9 cellular contexts compared by ENCODE assay signal in the genomic region with DNA sequence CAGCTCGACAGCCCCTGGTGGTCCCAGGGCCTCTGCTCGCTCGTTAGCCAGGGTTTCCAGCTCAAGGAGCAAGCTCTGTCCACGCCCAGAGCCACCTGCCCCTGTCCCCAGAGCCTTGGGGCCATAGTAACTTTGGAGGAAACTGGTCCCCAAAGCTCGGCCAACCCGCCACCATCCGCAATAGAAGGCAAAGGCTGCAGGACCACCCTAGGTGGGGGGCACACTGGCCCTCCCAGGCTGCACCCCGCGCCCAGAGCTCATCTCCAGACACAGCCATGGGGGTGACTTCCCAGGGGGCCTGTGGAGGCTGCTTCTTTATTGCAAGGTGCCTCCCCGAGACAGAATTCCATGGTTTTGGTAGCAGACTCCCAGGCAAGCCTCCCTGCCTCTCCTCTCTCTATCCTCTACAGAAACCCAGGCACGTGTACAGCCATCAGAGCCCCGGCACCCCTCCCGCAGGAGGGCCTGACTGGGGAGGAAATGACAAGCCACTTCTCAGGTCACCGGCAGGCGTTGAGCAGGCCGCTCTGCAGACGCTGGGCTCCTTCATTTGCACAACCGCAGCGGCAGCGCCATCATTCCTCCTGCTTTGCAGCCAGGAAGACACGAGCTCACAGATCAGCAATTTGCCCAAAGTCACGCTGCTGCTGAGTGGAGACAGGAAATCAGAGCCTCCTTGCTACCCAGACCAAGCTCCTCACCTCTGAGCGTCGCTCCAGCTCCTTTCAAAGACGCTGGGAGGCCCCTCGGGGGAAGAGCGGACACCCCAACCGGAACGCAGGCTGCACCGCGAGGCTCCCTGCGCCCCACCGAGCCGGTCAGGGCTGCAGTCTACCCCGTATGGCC.
DNase-seq lines count a peak whose midpoint lies in the region; ATAC-seq and TF ChIP-seq lines count a peak whose summit lies in the region.
"Had no signal": no experiment of that assay in that cellular context is flagged by ENCODE, and none has a peak within 500 bp of the region (broad histone marks: within the 10 kb centered on the region; RNA-seq: fewer than 3 reads in every experiment).

No MANE protein-coding gene starts in this region.

- peak; percentile 85 for ATAC-seq in activated CD8-positive, alpha-beta memory T cell treated with anti-CD3 and anti-CD28 coated beads, Interleukin-2, amount 10 ng/mL, durations not matched to agents 7 days and 5 days
- ATAC-seq in left colon (no peak), gastroesophageal sphincter (no peak)

- TF ChIP-seq POLR2A in testis (IDR thresholded peaks at IDR 0.05), result no peak
- no peak for TF ChIP-seq POLR2A in gastroesophageal sphincter (IDR thresholded peaks at IDR 0.05)
- no peak for TF ChIP-seq POLR2A in tibial nerve (IDR thresholded peaks at IDR 0.05)

- no peaks in the 10 kb centered on the region for H3K36me3 Mint-ChIP-seq in activated CD8-positive, alpha-beta memory T cell treated with anti-CD3 and anti-CD28 coated beads, Interleukin-2, amount 10 ng/mL, durations not matched to agents 7 days and 5 days
- H3K36me3 Mint-ChIP-seq in activated T-helper 2 cell treated with anti-CD3 and anti-CD28 coated beads, Interferon-gamma antibody, Interleukin-2, Interleukin-4, amounts not matched to agents 10 μg/mL and 5 μg/mL and 100 μg/mL, durations not matched to agents 14 hours and 24 hours and 36 hours (ENCODE audit: low read depth), result no peaks in the 10 kb centered on the region

- TF ChIP-seq CTCF in testis (IDR thresholded peaks at IDR 0.05), result no peak
- no peak for TF ChIP-seq CTCF in gastroesophageal sphincter (IDR thresholded peaks at IDR 0.05)
- TF ChIP-seq CTCF in tibial nerve (IDR thresholded peaks at IDR 0.05), result no peak

- no peak overlapping the region for H3K27ac ChIP-seq in testis
- H3K27ac ChIP-seq in gastroesophageal sphincter, result no peak overlapping the region
- peak overlapping the region in 1 of 4 donors; percentile 16 for H3K27ac ChIP-seq in tibial nerve
- H3K27ac ChIP-seq: vagina had no signal

- H3K27ac Mint-ChIP-seq in activated CD8-positive, alpha-beta memory T cell treated with anti-CD3 and anti-CD28 coated beads, Interleukin-2, amount 10 ng/mL, durations not matched to agents 7 days and 5 days, result peak overlapping the region; percentile 74
- peak overlapping the region; percentile 60 for H3K27ac Mint-ChIP-seq in activated T-helper 2 cell treated with anti-CD3 and anti-CD28 coated beads, Interferon-gamma antibody, Interleukin-2, Interleukin-4, amounts not matched to agents 10 μg/mL and 5 μg/mL and 100 μg/mL, durations not matched to agents 14 hours and 24 hours and 36 hours

- no peaks in the 10 kb centered on the region for H3K36me3 ChIP-seq in testis (ENCODE audit: low read depth, missing control alignments)
- H3K36me3 ChIP-seq in gastroesophageal sphincter, result peaks cover 0 to 5% of the 10 kb centered on the region in 2 donors
- peaks cover 0 to 20% (median 0%) of the 10 kb centered on the region in 3 donors for H3K36me3 ChIP-seq in tibial nerve
- H3K36me3 ChIP-seq: vagina had no signal

- no peak overlapping the region for H3K4me3 Mint-ChIP-seq in activated CD8-positive, alpha-beta memory T cell treated with anti-CD3 and anti-CD28 coated beads, Interleukin-2, amount 10 ng/mL, durations not matched to agents 7 days and 5 days
- H3K4me3 Mint-ChIP-seq in activated T-helper 2 cell treated with anti-CD3 and anti-CD28 coated beads, Interferon-gamma antibody, Interleukin-2, Interleukin-4, amounts not matched to agents 10 μg/mL and 5 μg/mL and 100 μg/mL, durations not matched to agents 14 hours and 24 hours and 36 hours (ENCODE audit: low read depth), result no peak overlapping the region

- H3K9me3 ChIP-seq in testis, result no peaks in the 10 kb centered on the region
- no peaks in the 10 kb centered on the region for H3K9me3 ChIP-seq in gastroesophageal sphincter
- H3K9me3 ChIP-seq in tibial nerve, result no peaks in the 10 kb centered on the region
- H3K9me3 ChIP-seq: vagina had no signal

- H3K4me1 Mint-ChIP-seq in activated CD8-positive, alpha-beta memory T cell treated with anti-CD3 and anti-CD28 coated beads, Interleukin-2, amount 10 ng/mL, durations not matched to agents 7 days and 5 days, result peaks cover 10% of the 10 kb centered on the region
- peaks cover 4% of the 10 kb centered on the region for H3K4me1 Mint-ChIP-seq in activated T-helper 2 cell treated with anti-CD3 and anti-CD28 coated beads, Interferon-gamma antibody, Interleukin-2, Interleukin-4, amounts not matched to agents 10 μg/mL and 5 μg/mL and 100 μg/mL, durations not matched to agents 14 hours and 24 hours and 36 hours (ENCODE audit: low read depth)

- intact Hi-C loops in activated T-helper 2 cell treated with anti-CD3 and anti-CD28 coated beads, Interferon-gamma antibody, Interleukin-2, Interleukin-4, amounts not matched to agents 10 μg/mL and 5 μg/mL and 100 μg/mL, durations not matched to agents 14 hours and 24 hours and 36 hours (cut with micrococcal nuclease), result no loop called here
- intact Hi-C loops in left colon (cut with DNase I, micrococcal nuclease) (no loop called here), testis (cut with DNase I; ENCODE audit: low total_unique reads) (no loop called here)

- H3K9me3 Mint-ChIP-seq in activated CD8-positive, alpha-beta memory T cell treated with anti-CD3 and anti-CD28 coated beads, Interleukin-2, amount 10 ng/mL, durations not matched to agents 7 days and 5 days (ENCODE audit: low read depth), result no peaks in the 10 kb centered on the region
- H3K9me3 Mint-ChIP-seq in activated T-helper 2 cell treated with anti-CD3 and anti-CD28 coated beads, Interferon-gamma antibody, Interleukin-2, Interleukin-4, amounts not matched to agents 10 μg/mL and 5 μg/mL and 100 μg/mL, durations not matched to agents 14 hours and 24 hours and 36 hours, result no peaks in the 10 kb centered on the region

- 72 to 81% methylated on average over 21 to 35 of the region's 35 CpGs for WGBS in testis, 2 donors
- WGBS in gastroesophageal sphincter (ENCODE audit: low coverage in 1 of 2), 2 donors, result 33 to 97% methylated on average over 1 to 5 of the region's 35 CpGs
- WGBS in tibial nerve, 2 donors, result 61 to 66% methylated on average over 20 to 30 of the region's 35 CpGs

- no peaks in the 10 kb centered on the region for H3K27me3 Mint-ChIP-seq in activated CD8-positive, alpha-beta memory T cell treated with anti-CD3 and anti-CD28 coated beads, Interleukin-2, amount 10 ng/mL, durations not matched to agents 7 days and 5 days
- H3K27me3 Mint-ChIP-seq in activated T-helper 2 cell treated with anti-CD3 and anti-CD28 coated beads, Interferon-gamma antibody, Interleukin-2, Interleukin-4, amounts not matched to agents 10 μg/mL and 5 μg/mL and 100 μg/mL, durations not matched to agents 14 hours and 24 hours and 36 hours (ENCODE audit: low read depth), result no peaks in the 10 kb centered on the region

- H3K4me3 ChIP-seq in testis (no peak overlapping the region), gastroesophageal sphincter (no peak overlapping the region), tibial nerve (no peak overlapping the region)
- H3K4me3 ChIP-seq: vagina had no signal

- TF ChIP-seq EP300 in gastroesophageal sphincter (IDR thresholded peaks at IDR 0.05), result no peak
- TF ChIP-seq EP300 in tibial nerve (IDR thresholded peaks at IDR 0.05), result peak in 1 of 2 donors; percentile 28

- CTCF ChIA-PET in activated CD8-positive, alpha-beta memory T cell treated with anti-CD3 and anti-CD28 coated beads, Interleukin-2, amount 10 ng/mL, durations not matched to agents 7 days and 5 days (lab: Charles Lee), result interaction anchor here (0.6 to 2.7 kb wide), 7 partner anchors 9 to 77 kb away, joined by 3 to 8 read pairs (median 4); no protein-coding TSS in a partner anchor

- DNase-seq in activated CD8-positive, alpha-beta memory T cell treated with anti-CD3 and anti-CD28 coated beads, Interleukin-2, amount 10 ng/mL, durations not matched to agents 7 days and 5 days, result peak; percentile 77
- DNase-seq in activated CD8-positive, alpha-beta memory T cell treated with anti-CD3 and anti-CD28 coated beads for 24 hours, result no peak
- DNase-seq in activated T-helper 2 cell treated with anti-CD3 and anti-CD28 coated beads, Interferon-gamma antibody, Interleukin-2, Interleukin-4, amounts not matched to agents 10 μg/mL and 5 μg/mL and 100 μg/mL, durations not matched to agents 14 hours and 24 hours and 36 hours (ENCODE audit: low spot score), result peak; percentile 34
- DNase-seq in left colon (peak; percentile 18), testis (peak; percentile 48), NCI-H2171 (lab: John Stamatoyannopoulos, UW) (no peak), tibial nerve (ENCODE audit: low spot score in 2 of 2) (no peak)

- no peaks in the 10 kb centered on the region for H3K4me1 ChIP-seq in testis
- peaks cover 0 to 6% (median 0%) of the 10 kb centered on the region in 3 donors for H3K4me1 ChIP-seq in gastroesophageal sphincter
- peaks cover 0 to 4% (median 0%) of the 10 kb centered on the region in 4 donors for H3K4me1 ChIP-seq in tibial nerve
- H3K4me1 ChIP-seq: vagina had no signal

- H3K27me3 ChIP-seq in testis (no peaks in the 10 kb centered on the region), gastroesophageal sphincter (no peaks in the 10 kb centered on the region), tibial nerve (no peaks in the 10 kb centered on the region)
- H3K27me3 ChIP-seq: vagina had no signal

Comparison
In these comparisons a context has a peak if more than half of its experiments do, and no peak if none do; other contexts are left out.
1. DNase-seq: peak in activated CD8-positive, alpha-beta memory T cell treated with anti-CD3 and anti-CD28 coated beads, Interleukin-2, amount 10 ng/mL, durations not matched to agents 7 days and 5 days (single experiment), activated T-helper 2 cell treated with anti-CD3 and anti-CD28 coated beads, Interferon-gamma antibody, Interleukin-2, Interleukin-4, amounts not matched to agents 10 μg/mL and 5 μg/mL and 100 μg/mL, durations not matched to agents 14 hours and 24 hours and 36 hours (single experiment), left colon (2 of 2) and testis (single experiment); none in activated CD8-positive, alpha-beta memory T cell treated with anti-CD3 and anti-CD28 coated beads for 24 hours (single experiment), NCI-H2171 (single experiment) and tibial nerve (0 of 2).